ENCODE assay signal across 1 cellular context in genomic region chr12:56158029-56158925, GRCh38.
A peak's percentile ranks its signal among the peaks of the same experiment; 100 is the strongest.
TF ChIP-seq lines count a peak whose summit lies in the region.

Gene MYL6, plus strand, starts transcription at chr12:56158359. Its CDS starts 43 bp downstream, at chr12:56158402.

TF ChIP-seq in HEK293, 187 proteins besides CTCF, POLR2A, EP300 and RAD21 (continued from another document):
- TF ChIP-seq PBX3 (CRISPR knock-in tag; IDR thresholded peaks at IDR 0.05) (no peak), IKZF3 (tag by site-specific recombination; IDR thresholded peaks at IDR 0.05) (peak; percentile 81), ZNF830 (tag by site-specific recombination; IDR thresholded peaks at IDR 0.05; ENCODE audit: low read depth) (no peak), ZNF555 (tag by site-specific recombination; conservative IDR thresholded peaks at IDR 0.05) (no peak), ZNF548 (tag by site-specific recombination; IDR thresholded peaks at IDR 0.05) (no peak), ZSCAN30 (tag by site-specific recombination; IDR thresholded peaks at IDR 0.05) (no peak; the same call in 1 of the 2 replicates), RBAK (tag by site-specific recombination; IDR thresholded peaks at IDR 0.05) (no peak), PRDM1 (tag by site-specific recombination; IDR thresholded peaks at IDR 0.05) (no peak; the same call in 1 of the 2 replicates), ZNF266 (tag by site-specific recombination; IDR thresholded peaks at IDR 0.05; ENCODE audit: low read depth) (no peak)
